In the genomic region with DNA sequence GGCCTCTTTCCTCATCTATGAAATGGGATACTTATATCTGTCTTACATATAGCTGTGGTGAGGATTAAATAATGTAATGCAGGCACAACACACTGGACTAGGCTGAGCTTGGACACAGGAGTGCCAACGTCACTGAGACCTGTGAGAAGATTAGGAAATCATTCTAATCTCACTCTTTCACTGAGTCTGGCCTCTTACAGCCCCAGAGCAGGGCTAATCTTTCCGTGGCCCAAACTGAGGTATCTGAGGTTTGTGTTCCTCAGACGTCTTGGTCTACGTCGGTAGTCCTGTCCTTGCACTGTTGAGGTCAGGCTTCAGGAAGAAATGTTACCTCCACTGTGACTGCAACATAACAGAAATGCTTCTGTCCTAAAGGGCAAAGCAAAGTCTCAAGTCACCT, we compare ENCODE assay signal across 16 cellular contexts. TPM values are rescaled to one million over a fixed set of nuclear protein-coding genes. Genes with fewer than 3 reads are reported as not detected.
DNase-seq lines count a peak whose midpoint lies in the region; ATAC-seq and TF ChIP-seq lines count a peak whose summit lies in the region.
"Had no signal": no experiment of that assay in that cellular context is flagged by ENCODE, and none has a peak within 500 bp of the region (broad histone marks: within the 10 kb centered on the region; RNA-seq: fewer than 3 reads in every experiment).

No MANE protein-coding gene starts in this region.

- H3K9me3 ChIP-seq in endodermal cell (ENCODE audit: control insufficient read depth, low read length) = no peaks in the 10 kb centered on the region
- no peaks in the 10 kb centered on the region for H3K9me3 ChIP-seq in muscle layer of duodenum (ENCODE audit: control insufficient read depth in 1 of 2, low read length in 2 of 2)
- no peaks in the 10 kb centered on the region for H3K9me3 ChIP-seq in tibial artery

- peaks cover 20% of the 10 kb centered on the region for H3K36me3 Mint-ChIP-seq in endodermal cell (ENCODE audit: low read depth)
- peaks cover 30% of the 10 kb centered on the region for H3K36me3 Mint-ChIP-seq in activated CD4-positive, alpha-beta T cell treated with anti-CD3 and anti-CD28 coated beads, Interleukin-2, amount 10 ng/mL, durations not matched to agents 7 days and 5 days (ENCODE audit: low read depth)

- DNase-seq in DMS53 (lab: John Stamatoyannopoulos, UW) = peak; percentile 46
- DNase-seq in DMS53 treated with DMSO at 0.1 percent for 48 hours (lab: John Stamatoyannopoulos, UW; ENCODE audit: unreplicated experiment) = no peak
- DNase-seq in endodermal cell = no peak
- DNase-seq in tibial artery = peak in 1 of 2 donors; percentile 68
- no peak for DNase-seq in activated CD4-positive, alpha-beta T cell treated with anti-CD3 and anti-CD28 coated beads, Interleukin-2, amount 10 ng/mL, durations not matched to agents 7 days and 5 days
- DNase-seq: 8988T; activated CD4-positive, alpha-beta memory T cell treated with anti-CD3 and anti-CD28 coated beads for 36 hours; activated naive CD4-positive, alpha-beta T cell treated with Interleukin-2 at 50 U/mL for 16 hours; DND-41; NCI-H1092 treated with DMSO at 0.1 percent for 48 hours; NCI-H526 treated with DMSO at 0.1 percent for 48 hours; posterior cingulate gyrus; T-helper 1 cell had no signal

- H3K36me3 ChIP-seq in endodermal cell (ENCODE audit: control insufficient read depth, insufficient read depth, low read length) (peaks cover 27% of the 10 kb centered on the region), muscle layer of duodenum (ENCODE audit: control insufficient read depth in 1 of 2, insufficient read depth in 2 of 2, low read length in 2 of 2) (peaks cover 7 to 17% of the 10 kb centered on the region in 2 donors), tibial artery (peaks cover 0 to 15% (median 6%) of the 10 kb centered on the region in 3 donors)

- H3K27me3 ChIP-seq in endodermal cell (ENCODE audit: control insufficient read depth, insufficient read depth, low read length, poor library complexity, severe bottlenecking) (no peaks in the 10 kb centered on the region), muscle layer of duodenum (ENCODE audit: low read depth, low read length) (no peaks in the 10 kb centered on the region), tibial artery (no peaks in the 10 kb centered on the region)

- H3K9ac ChIP-seq in endodermal cell (ENCODE audit: extremely low read depth, low read length, poor library complexity, severe bottlenecking) = no peak overlapping the region

- H3K27me3 Mint-ChIP-seq in endodermal cell (ENCODE audit: insufficient read depth) = peaks cover 44% of the 10 kb centered on the region
- H3K27me3 Mint-ChIP-seq in activated CD4-positive, alpha-beta T cell treated with anti-CD3 and anti-CD28 coated beads, Interleukin-2, amount 10 ng/mL, durations not matched to agents 7 days and 5 days = no peaks in the 10 kb centered on the region
- H3K27me3 Mint-ChIP-seq: activated CD4-positive, alpha-beta memory T cell treated with anti-CD3 and anti-CD28 coated beads for 36 hours had no signal

- CTCF ChIA-PET in activated CD4-positive, alpha-beta T cell treated with anti-CD3 and anti-CD28 coated beads, Interleukin-2, amount 10 ng/mL, durations not matched to agents 7 days and 5 days (lab: Charles Lee) = no interaction called here

- TF ChIP-seq CTCF in endodermal cell (conservative IDR thresholded peaks at IDR 0.05) (no peak), tibial artery (IDR thresholded peaks at IDR 0.05) (no peak)

- no peak for ATAC-seq in GM21825 (IDR thresholded peaks at IDR 0.05; ENCODE audit: unreplicated experiment)
- ATAC-seq in HG02678 (IDR thresholded peaks at IDR 0.05; ENCODE audit: unreplicated experiment) = no peak

- no peaks in the 10 kb centered on the region for H3K9me3 Mint-ChIP-seq in endodermal cell
- no peaks in the 10 kb centered on the region for H3K9me3 Mint-ChIP-seq in activated CD4-positive, alpha-beta T cell treated with anti-CD3 and anti-CD28 coated beads, Interleukin-2, amount 10 ng/mL, durations not matched to agents 7 days and 5 days
- H3K9me3 Mint-ChIP-seq: activated CD4-positive, alpha-beta memory T cell treated with anti-CD3 and anti-CD28 coated beads for 36 hours had no signal

- H3K27ac Mint-ChIP-seq in endodermal cell = no peak overlapping the region
- no peak overlapping the region for H3K27ac Mint-ChIP-seq in activated CD4-positive, alpha-beta T cell treated with anti-CD3 and anti-CD28 coated beads, Interleukin-2, amount 10 ng/mL, durations not matched to agents 7 days and 5 days
- H3K27ac Mint-ChIP-seq: activated CD4-positive, alpha-beta memory T cell treated with anti-CD3 and anti-CD28 coated beads for 36 hours had no signal

- WGBS in endodermal cell (ENCODE audit: insufficient coverage in 1 of 2, insufficient read length in 1 of 2), 2 experiments = 77 to 83% methylated on average over 4 to 5 of the region's 5 CpGs

- H3K27ac ChIP-seq in endodermal cell (ENCODE audit: low read depth, low read length) (no peak overlapping the region), muscle layer of duodenum (ENCODE audit: low read length) (peak overlapping the region; percentile 74), tibial artery (peak overlapping the region; percentile 95 to 98)

- intact Hi-C loops in tibial artery (cut with DNase I; ENCODE audit: low total_unique reads) = no loop called here

- H3K4me1 Mint-ChIP-seq in endodermal cell = peaks cover 77% of the 10 kb centered on the region
- H3K4me1 Mint-ChIP-seq in activated CD4-positive, alpha-beta T cell treated with anti-CD3 and anti-CD28 coated beads, Interleukin-2, amount 10 ng/mL, durations not matched to agents 7 days and 5 days = peaks cover 43% of the 10 kb centered on the region

- H3K4me3 ChIP-seq in endodermal cell (ENCODE audit: low read length) (no peak overlapping the region), muscle layer of duodenum (ENCODE audit: low read depth in 1 of 2, low read length in 2 of 2) (peak overlapping the region in 1 of 2 donors; percentile 5), tibial artery (peak overlapping the region in 1 of 2 donors; percentile 67)

- POLR2A ChIA-PET in activated CD4-positive, alpha-beta T cell treated with anti-CD3 and anti-CD28 coated beads, Interleukin-2, amount 10 ng/mL, durations not matched to agents 7 days and 5 days (lab: Charles Lee) = no interaction called here

- H3K4me1 ChIP-seq in endodermal cell (ENCODE audit: control insufficient read depth, insufficient read depth, low read length) (peaks cover 56% of the 10 kb centered on the region), muscle layer of duodenum (ENCODE audit: control insufficient read depth in 1 of 2, insufficient read depth in 2 of 2, low read length in 2 of 2) (peaks cover 77 to 84% of the 10 kb centered on the region in 2 donors), tibial artery (peaks cover 18 to 99% (median 80%) of the 10 kb centered on the region in 4 donors)

- peak overlapping the region; percentile 37 for H3K4me3 Mint-ChIP-seq in endodermal cell
- H3K4me3 Mint-ChIP-seq in activated CD4-positive, alpha-beta T cell treated with anti-CD3 and anti-CD28 coated beads, Interleukin-2, amount 10 ng/mL, durations not matched to agents 7 days and 5 days = no peak overlapping the region
- H3K4me3 Mint-ChIP-seq: activated CD4-positive, alpha-beta memory T cell treated with anti-CD3 and anti-CD28 coated beads for 36 hours had no signal

RNA-seq across cellular contexts. Expression of a gene that starts 22.6 kb away (rescaled TPM):
- not detected for total RNA-seq in endodermal cell
- not detected for polyA plus RNA-seq in endodermal cell (2013, experiment 1 of 2)
- polyA plus RNA-seq in endodermal cell (2013, experiment 2 of 2) = not detected
- not detected for total RNA-seq in activated CD4-positive, alpha-beta T cell treated with anti-CD3 and anti-CD28 coated beads, Interleukin-2, amount 10 ng/mL, durations not matched to agents 7 days and 5 days
- total RNA-seq: activated CD4-positive, alpha-beta memory T cell treated with anti-CD3 and anti-CD28 coated beads for 36 hours had no signal
